ENCODE assay signal across 8 cellular contexts in genomic region chr4:30719363-30720020, GRCh38. TPM values are rescaled to one million over a fixed set of nuclear protein-coding genes. Genes with fewer than 3 reads are reported as not detected.
A peak's percentile ranks its signal among the peaks of the same experiment; 100 is the strongest.
DNase-seq lines count a peak whose midpoint lies in the region; ATAC-seq and TF ChIP-seq lines count a peak whose summit lies in the region.

No MANE protein-coding gene starts in this region.

- H3K36me3 Mint-ChIP-seq in activated CD8-positive, alpha-beta T cell treated with anti-CD3 and anti-CD28 coated beads for 36 hours (ENCODE audit: low read depth), result peaks cover 7% of the 10 kb centered on the region

- peak overlapping the region; percentile 53; the same call in 1 of the 2 replicates for H3K27ac ChIP-seq in HUES64 (ENCODE audit: low read depth, low read length)

- DNase-seq in DMS53 (lab: John Stamatoyannopoulos, UW) (peak; percentile 88), head of caudate nucleus (peak in 41 of 42 donors; percentile 39 to 83 (median 67)), nucleus accumbens (lab: John Stamatoyannopoulos, UW) (peak in 50 of 56 donors; percentile 0 to 79 (median 52)), NCI-H2107 treated with DMSO at 0.1 percent for 48 hours (lab: John Stamatoyannopoulos, UW; ENCODE audit: unreplicated experiment) (no peak), NCI-H2107 (lab: John Stamatoyannopoulos, UW) (no peak), NAMALWA (ENCODE audit: low spot score) (no peak)
- DNase-seq in activated CD8-positive, alpha-beta T cell treated with anti-CD3 and anti-CD28 coated beads for 36 hours, result peak; percentile 4

- CTCF ChIA-PET in activated CD8-positive, alpha-beta T cell treated with anti-CD3 and anti-CD28 coated beads for 36 hours (lab: Charles Lee), result no interaction called here

- peak overlapping the region; percentile 67; the same call in 1 of the 2 replicates for H3K9ac ChIP-seq in HUES64 (ENCODE audit: low read depth, low read length)

- H3K9me3 Mint-ChIP-seq in activated CD8-positive, alpha-beta T cell treated with anti-CD3 and anti-CD28 coated beads for 36 hours, result no peaks in the 10 kb centered on the region

- POLR2A ChIA-PET in activated CD8-positive, alpha-beta T cell treated with anti-CD3 and anti-CD28 coated beads for 36 hours (lab: Charles Lee), result no interaction called here

- peaks cover 41% of the 10 kb centered on the region for H3K4me1 Mint-ChIP-seq in activated CD8-positive, alpha-beta T cell treated with anti-CD3 and anti-CD28 coated beads for 36 hours (ENCODE audit: low read depth)

- H3K4me3 Mint-ChIP-seq in activated CD8-positive, alpha-beta T cell treated with anti-CD3 and anti-CD28 coated beads for 36 hours, result no peak overlapping the region

- H3K4me1 ChIP-seq in HUES64 (ENCODE audit: insufficient read depth, low read length), result peaks cover 25% of the 10 kb centered on the region

- H3K36me3 ChIP-seq in HUES64 (ENCODE audit: insufficient read depth, low read length), result peaks cover 8% of the 10 kb centered on the region; the same call in 1 of the 2 replicates

- WGBS in HUES64, result under 1% methylated on average over 46 of the region's 46 CpGs

- ATAC-seq in activated CD8-positive, alpha-beta T cell treated with anti-CD3 and anti-CD28 coated beads for 36 hours, result no peak

- H3K27me3 Mint-ChIP-seq in activated CD8-positive, alpha-beta T cell treated with anti-CD3 and anti-CD28 coated beads for 36 hours, result peaks cover 63% of the 10 kb centered on the region

- TF ChIP-seq CTCF in activated CD8-positive, alpha-beta T cell treated with anti-CD3 and anti-CD28 coated beads for 36 hours (IDR thresholded peaks at IDR 0.05), result no peak

- no peak overlapping the region for H3K27ac Mint-ChIP-seq in activated CD8-positive, alpha-beta T cell treated with anti-CD3 and anti-CD28 coated beads for 36 hours

- no peaks in the 10 kb centered on the region for H3K9me3 ChIP-seq in HUES64 (ENCODE audit: insufficient read depth, low read depth, low read length)

- peak overlapping the region; percentile 89 for H3K4me3 ChIP-seq in HUES64 (ENCODE audit: low read length)

- intact Hi-C loops in activated CD8-positive, alpha-beta T cell treated with anti-CD3 and anti-CD28 coated beads for 36 hours (cut with micrococcal nuclease), result no loop called here
- intact Hi-C loops in head of caudate nucleus (cut with DNase I), result no loop called here

- peaks cover 44% of the 10 kb centered on the region for H3K27me3 ChIP-seq in HUES64 (ENCODE audit: insufficient read depth, low read length)

RNA-seq across cellular contexts. Expression of gene PCDH7, which starts 0.7 kb away (rescaled TPM):
- polyA plus RNA-seq in HUES64 (2013, experiment 1 of 2), result 8.5 TPM
- 10.3 TPM for polyA plus RNA-seq in HUES64 (2013, experiment 2 of 2)
- total RNA-seq in activated CD8-positive, alpha-beta T cell treated with anti-CD3 and anti-CD28 coated beads for 36 hours, result not detected

Comparison
In these comparisons a context has a peak if more than half of its experiments do, and no peak if none do; other contexts are left out.
1. DNase-seq: peak in DMS53 (single experiment), activated CD8-positive, alpha-beta T cell treated with anti-CD3 and anti-CD28 coated beads for 36 hours (single experiment), head of caudate nucleus (41 of 42) and nucleus accumbens (50 of 56); none in NCI-H2107 treated with DMSO at 0.1 percent for 48 hours (single experiment), NCI-H2107 (single experiment) and NAMALWA (single experiment).